In genomic region chr12:6851921-6852650, GRCh38 we compare ENCODE assay signal across 8 cellular contexts. TPM values are rescaled to one million over a fixed set of nuclear protein-coding genes. Genes with fewer than 3 reads are reported as not detected.
A peak's percentile ranks its signal among the peaks of the same experiment; 100 is the strongest.
DNase-seq lines count a peak whose midpoint lies in the region; ATAC-seq and TF ChIP-seq lines count a peak whose summit lies in the region.

Gene USP5 (plus strand): TSS chr12:6852150. CDS start chr12:6852180, 30 bp downstream.

- peak; percentile 73 for ATAC-seq in HG02885 (IDR thresholded peaks at IDR 0.05; ENCODE audit: poor library complexity, unreplicated experiment)
- peak; percentile 81 for ATAC-seq in T-helper 17 cell
- ATAC-seq in left cardiac atrium, result peak; percentile 91 to 93

- H3K36me3 Mint-ChIP-seq in T-helper 17 cell (ENCODE audit: low read depth) (no peaks in the 10 kb centered on the region), progenitor cell of endocrine pancreas (ENCODE audit: insufficient read depth) (peaks cover 13% of the 10 kb centered on the region)

- H3K4me3 Mint-ChIP-seq in T-helper 17 cell, result peak within 1 kb of the TSS; percentile 95
- H3K4me3 Mint-ChIP-seq in progenitor cell of endocrine pancreas (ENCODE audit: low read depth), result peak within 1 kb of the TSS; percentile 98

- no peaks in the 10 kb centered on the region for H3K9me3 ChIP-seq in T-helper 17 cell (ENCODE audit: control insufficient read depth, low read length, poor library complexity, severe bottlenecking)

- TF ChIP-seq CTCF in progenitor cell of endocrine pancreas (IDR thresholded peaks at IDR 0.05; ENCODE audit: unreplicated experiment), result no peak

- peak; percentile 84 for TF ChIP-seq POLR2A in GM15510 (IDR thresholded peaks at IDR 0.05; ENCODE audit: borderline replicate concordance, extremely low read depth, insufficient read length)

- H3K27ac Mint-ChIP-seq in T-helper 17 cell (peak within 1 kb of the TSS; percentile 94), progenitor cell of endocrine pancreas (peak within 1 kb of the TSS; percentile 100)

- H3K27me3 Mint-ChIP-seq in T-helper 17 cell (no peaks in the 10 kb centered on the region), progenitor cell of endocrine pancreas (no peaks in the 10 kb centered on the region)

- peaks cover 31% of the 10 kb centered on the region for H3K4me1 Mint-ChIP-seq in T-helper 17 cell
- peaks cover 29% of the 10 kb centered on the region for H3K4me1 Mint-ChIP-seq in progenitor cell of endocrine pancreas (ENCODE audit: low read depth)

- H3K9me3 Mint-ChIP-seq in progenitor cell of endocrine pancreas (ENCODE audit: low read depth), result no peaks in the 10 kb centered on the region

- DNase-seq in NCI-H1694 treated with DMSO at 0.1 percent for 48 hours (lab: John Stamatoyannopoulos, UW) (peak; percentile 100), T-helper 17 cell (peak; percentile 94 to 97 (median 97)), amygdala (lab: John Stamatoyannopoulos, UW) (peak; percentile 96 to 100 (median 100)), left cardiac atrium (peak; percentile 99), progenitor cell of endocrine pancreas (ENCODE audit: low spot score, unreplicated experiment) (peak; percentile 100), ureter (ENCODE audit: low spot score) (peak; percentile 99)

- intact Hi-C loops in left cardiac atrium (cut with DNase I), result no loop called here

RNA-seq across cellular contexts. Expression of gene USP5, which starts in this region (rescaled TPM):
- 10 to 100 TPM; 65.7 to 76.1 TPM for total RNA-seq in T-helper 17 cell
- 10 to 100 TPM; 63.4 to 65.4 TPM for total RNA-seq in left cardiac atrium
- 183 and 185 TPM in 2 replicates for total RNA-seq in progenitor cell of endocrine pancreas
- 106 TPM for total RNA-seq in ureter

Comparison
In these comparisons a context has a peak if more than half of its experiments do, and no peak if none do; other contexts are left out.
1. Peak in every context shown above with its lines: DNase-seq and ATAC-seq.